9 cellular contexts compared by ENCODE assay signal in genomic region chr14:56199095-56199975, GRCh38.
DNase-seq lines count a peak whose midpoint lies in the region; ATAC-seq, FAIRE-seq and TF ChIP-seq lines count a peak whose summit lies in the region.
"Had no signal": no experiment of that assay in that cellular context is flagged by ENCODE, and none has a peak within 500 bp of the region (broad histone marks: within the 10 kb centered on the region; RNA-seq: fewer than 3 reads in every experiment).

No MANE protein-coding gene starts in this region.

- POLR2A ChIA-PET in HepG2 (lab: Yijun Ruan, JAX) = no interaction called here

- CTCF ChIA-PET in HepG2 (lab: Yijun Ruan, JAX; ENCODE audit: low intra/inter-chr PET ratio, low total read pairs) = no interaction called here

- ATAC-seq in GM18868 (IDR thresholded peaks at IDR 0.05; ENCODE audit: unreplicated experiment) (peak; percentile 65), HG03108 (IDR thresholded peaks at IDR 0.05; ENCODE audit: unreplicated experiment) (peak; percentile 52), HepG2 (no peak)
- no peak for ATAC-seq in activated CD4-positive, CD25-positive, alpha-beta regulatory T cell treated with anti-CD3 and anti-CD28 coated beads, Interleukin-2, amount 50 U/mL, for 24 hours

- H2AFZ ChIP-seq in HepG2 (ENCODE audit: low read length) = no peak overlapping the region

- no peak for TF ChIP-seq POLR2A in HepG2 (IDR thresholded peaks at IDR 0.05; ENCODE audit: insufficient read depth in 1 of 2, low read depth in 2 of 2, low read length in 2 of 2)

- no peaks in the 10 kb centered on the region for H3K27me3 ChIP-seq in HepG2 (ENCODE audit: control insufficient read depth in 1 of 2, insufficient read depth in 2 of 2, low read length in 2 of 2)

- H3K9ac ChIP-seq in HepG2 (ENCODE audit: insufficient read depth, low read depth, low read length) = no peak overlapping the region

- H3K79me2 ChIP-seq in HepG2 (ENCODE audit: insufficient read depth, low read length) = no peaks in the 10 kb centered on the region

- H3K4me1 ChIP-seq in HepG2 (ENCODE audit: insufficient read depth, low read length) = no peaks in the 10 kb centered on the region

- TF ChIP-seq CTCF in HepG2 (CRISPR knock-in tag; IDR thresholded peaks at IDR 0.05) = no peak

- no TSS peak for BruUV-seq in HepG2 (replicated peaks; lab: Mats Ljungman, UMichigan)

- WGBS in HepG2 (ENCODE audit: low lambda C conversion rate) = under 1% methylated on average over 6 of the region's 6 CpGs

- no peak for TF ChIP-seq RAD21 in HepG2 (CRISPR knock-in tag; IDR thresholded peaks at IDR 0.05)

- peak; percentile 99 for DNase-seq in amniotic epithelial cell (ENCODE audit: low read depth)
- DNase-seq in HepG2 (ENCODE audit: low spot score) = no peak
- no peak for DNase-seq in activated gamma-delta T cell (lab: John Stamatoyannopoulos, UW)
- no peak for DNase-seq in posterior vena cava (ENCODE audit: low spot score)
- DNase-seq in cortex of kidney (lab: John Stamatoyannopoulos, UW) = no peak

- no peaks in the 10 kb centered on the region for H4K20me1 ChIP-seq in HepG2 (ENCODE audit: insufficient read depth, low read length)

- H3K4me3 ChIP-seq in HepG2 (replicated peaks in 1 of 3; ENCODE audit: insufficient read depth in 1 of 3, low read depth in 2 of 3, low read length in 3 of 3) = no peak overlapping the region

- no peaks in the 10 kb centered on the region for H3K36me3 ChIP-seq in HepG2 (replicated peaks in 1 of 2; ENCODE audit: control insufficient read depth in 1 of 2, insufficient read depth in 2 of 2, low read length in 2 of 2)

- in situ Hi-C loops in HepG2 (cut with HindIII; ENCODE audit: extremely low pct_ligation_motif_present, low pct_unique_long_range_greater_than_20kb) = no loop called here

- no peak for TF ChIP-seq EP300 in HepG2 (IDR thresholded peaks at IDR 0.05; ENCODE audit: low read depth in 2 of 2, low read length in 2 of 2)
- TF ChIP-seq EP300 in HepG2 (CRISPR knock-in tag; IDR thresholded peaks at IDR 0.05; ENCODE audit: borderline replicate concordance) = no peak

- no peak for FAIRE-seq in HepG2 (lab: Jason Lieb, UNC)
- FAIRE-seq: TTC549 had no signal

- H3K4me2 ChIP-seq in HepG2 (ENCODE audit: low read depth, low read length) = no peak overlapping the region

- H3K27ac ChIP-seq in HepG2 (ENCODE audit: extremely low read length, insufficient read depth, low read length) = no peak overlapping the region

- intact Hi-C loops in HepG2 (cut with micrococcal nuclease; ENCODE audit: unreplicated experiment) (no loop called here), posterior vena cava (cut with DNase I) (no loop called here)

- H3K9me3 ChIP-seq in HepG2 (ENCODE audit: low read length) = no peaks in the 10 kb centered on the region

TF ChIP-seq in HepG2, 621 proteins besides CTCF, POLR2A, EP300 and RAD21:
- no peak for TF ChIP-seq DNMT1 (CRISPR knock-in tag; IDR thresholded peaks at IDR 0.05)
- peak; percentile 38; the same call in 1 of the 2 replicates for TF ChIP-seq SRF (IDR thresholded peaks at IDR 0.05; ENCODE audit: low read depth, low read length)
- no peak for TF ChIP-seq GABPB1 (CRISPR knock-in tag; IDR thresholded peaks at IDR 0.05)
- TF ChIP-seq MNT (IDR thresholded peaks at IDR 0.05) = no peak
- no peak for TF ChIP-seq POGZ (CRISPR knock-in tag; IDR thresholded peaks at IDR 0.05)
- no peak for TF ChIP-seq CBX2 (IDR thresholded peaks at IDR 0.05; ENCODE audit: low read depth, low read length)
- no peak for TF ChIP-seq CBX2 (CRISPR knock-in tag; IDR thresholded peaks at IDR 0.05; ENCODE audit: low read depth)
- TF ChIP-seq ZBTB7A (CRISPR knock-in tag; IDR thresholded peaks at IDR 0.05) = no peak
- TF ChIP-seq NFE2L2 (IDR thresholded peaks at IDR 0.05; ENCODE audit: low read length) = peak; percentile 30; the same call in 1 of the 2 replicates

Comparison
In these comparisons a context has a peak if more than half of its experiments do, and no peak if none do; other contexts are left out.
1. ATAC-seq: peak in GM18868 (single experiment) and HG03108 (single experiment); none in HepG2 (single experiment) and activated CD4-positive, CD25-positive, alpha-beta regulatory T cell treated with anti-CD3 and anti-CD28 coated beads, Interleukin-2, amount 50 U/mL, for 24 hours (0 of 2).